ENCODE assay signal across 1 cellular context in genomic region chr1:1604374-1605033, GRCh38.
TF ChIP-seq lines count a peak whose summit lies in the region.

No MANE protein-coding gene starts in this region.

TF ChIP-seq in WTC11, 78 proteins besides CTCF, POLR2A, EP300 and RAD21 (continued from another document):
- no peak for TF ChIP-seq ZBTB43 (CRISPR knock-in tag; IDR thresholded peaks at IDR 0.05)
